Comparison of ENCODE assay signal across 9 cellular contexts in the genomic region with DNA sequence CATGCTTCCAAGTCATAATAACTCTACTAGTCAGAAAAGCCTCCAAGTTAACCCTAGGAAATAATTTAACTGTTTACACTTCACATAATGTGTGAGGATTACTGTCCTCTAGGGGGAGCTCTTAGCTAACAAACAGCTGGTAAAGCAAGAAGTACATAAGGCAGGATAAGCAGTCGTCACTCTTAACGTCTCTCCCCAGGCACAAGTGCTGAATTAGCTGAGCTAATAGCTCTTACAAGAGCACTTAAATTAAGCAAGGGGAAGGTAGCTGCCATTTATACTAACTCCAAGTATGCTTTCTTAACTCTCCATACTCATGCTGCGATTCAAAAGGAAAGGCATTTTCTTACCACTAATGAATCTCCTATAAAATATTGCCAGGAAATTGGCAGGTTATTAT.
DNase-seq lines count a peak whose midpoint lies in the region; ATAC-seq, FAIRE-seq and TF ChIP-seq lines count a peak whose summit lies in the region.
"Had no signal": no experiment of that assay in that cellular context is flagged by ENCODE, and none has a peak within 500 bp of the region (broad histone marks: within the 10 kb centered on the region; RNA-seq: fewer than 3 reads in every experiment).

No MANE protein-coding gene starts in this region.

- H3K4me3 ChIP-seq in HEK293 (ENCODE audit: low read depth, low read length) (no peak overlapping the region), kidney (ENCODE audit: low read length in 2 of 2) (no peak overlapping the region), upper lobe of right lung (no peak overlapping the region)

- POLR2A ChIA-PET in HEK293 (lab: Yijun Ruan, JAX), result interaction anchor here (0.6 kb wide), 1 partner anchor 73 kb away, joined by 3 read pairs; no protein-coding TSS in a partner anchor

- H3K4me1 ChIP-seq in HEK293 (ENCODE audit: control insufficient read depth, insufficient read depth, low read length) (no peaks in the 10 kb centered on the region), kidney (ENCODE audit: control insufficient read depth in 1 of 2, insufficient read depth in 1 of 2, low read depth in 1 of 2, low read length in 2 of 2) (no peaks in the 10 kb centered on the region), upper lobe of right lung (no peaks in the 10 kb centered on the region)

- no peaks in the 10 kb centered on the region for H3K36me3 ChIP-seq in HEK293 (ENCODE audit: control insufficient read depth in 2 of 2, insufficient read depth in 1 of 2, low read length in 2 of 2)
- H3K36me3 ChIP-seq in kidney (ENCODE audit: control insufficient read depth in 1 of 2, insufficient read depth in 2 of 2, low read length in 2 of 2), result no peaks in the 10 kb centered on the region
- no peaks in the 10 kb centered on the region for H3K36me3 ChIP-seq in upper lobe of right lung

- H3K9ac ChIP-seq in kidney (ENCODE audit: low read length in 2 of 2), result no peak overlapping the region

- CTCF ChIA-PET in HEK293 (lab: Yijun Ruan, JAX), result interaction anchor here (0.5 to 3.5 kb wide), 20 partner anchors 12 to 569 kb away, joined by 3 to 39 read pairs (median 4); no protein-coding TSS in a partner anchor

- DNase-seq in Caki2 (ENCODE audit: low read depth), result peak; percentile 39
- peak; percentile 68 for DNase-seq in NCI-H460 (ENCODE audit: extremely low read depth, low read depth)
- peak; percentile 73 for DNase-seq in amniotic epithelial cell (ENCODE audit: low read depth)
- no peak for DNase-seq in kidney
- DNase-seq in upper lobe of right lung, result no peak
- no peak for DNase-seq in activated CD8-positive, alpha-beta memory T cell treated with anti-CD3 and anti-CD28 coated beads, Interleukin-2, amount 50 U/mL, for 4 hours

- no peaks in the 10 kb centered on the region for H3K9me3 ChIP-seq in HEK293 (ENCODE audit: control insufficient read depth, insufficient read depth, low read depth, low read length)
- no peaks in the 10 kb centered on the region for H3K9me3 ChIP-seq in kidney (ENCODE audit: control insufficient read depth in 1 of 2, low read length in 2 of 2)
- H3K9me3 ChIP-seq in upper lobe of right lung, result no peaks in the 10 kb centered on the region

- in situ Hi-C loops in Caki2 (cut with HindIII; ENCODE audit: low pct_unique_long_range_greater_than_20kb, low sequenced_read_pairs), result no loop called here

- intact Hi-C loops in kidney (cut with DNase I), result no loop called here
- intact Hi-C loops in upper lobe of right lung (cut with DNase I), result loop anchor here (5.0 to 10.0 kb wide), 2 partner anchors 140 to 398 kb away; no protein-coding TSS in a partner anchor

- TF ChIP-seq CTCF in HEK293 (tag by site-specific recombination; IDR thresholded peaks at IDR 0.05) (peak; percentile 57), kidney (IDR thresholded peaks at IDR 0.05; ENCODE audit: borderline replicate concordance, extremely low read depth, insufficient read depth) (peak; percentile 59), upper lobe of right lung (IDR thresholded peaks at IDR 0.05) (peak; percentile 67)

- H3K27ac ChIP-seq in HEK293 (ENCODE audit: extremely low read depth, low read depth, low read length), result no peak overlapping the region
- H3K27ac ChIP-seq in kidney (ENCODE audit: low read depth in 2 of 2, low read length in 2 of 2), result no peak overlapping the region
- H3K27ac ChIP-seq in upper lobe of right lung, result no peak overlapping the region

- ATAC-seq in upper lobe of right lung (peak; percentile 35), GM18861 (IDR thresholded peaks at IDR 0.05; ENCODE audit: unreplicated experiment) (no peak)
- ATAC-seq: T-cell had no signal

- H3K27me3 ChIP-seq in upper lobe of right lung, result no peaks in the 10 kb centered on the region

- no peak for FAIRE-seq in kidney (lab: Jason Lieb, UNC)

TF ChIP-seq in HEK293, 187 proteins besides CTCF, POLR2A, EP300 and RAD21 (continues in another document):
- TF ChIP-seq ZSCAN30 (tag by site-specific recombination; IDR thresholded peaks at IDR 0.05) (peak; percentile 84), ZNF664 (tag by site-specific recombination; IDR thresholded peaks at IDR 0.05) (peak; percentile 93), MEIS1 (CRISPR knock-in tag; IDR thresholded peaks at IDR 0.05; ENCODE audit: borderline replicate concordance) (no peak), ZNF221 (tag by site-specific recombination; IDR thresholded peaks at IDR 0.05; ENCODE audit: borderline replicate concordance) (no peak), ZNF416 (tag by site-specific recombination; IDR thresholded peaks at IDR 0.05) (no peak), AEBP2 (tag by site-specific recombination; IDR thresholded peaks at IDR 0.05; ENCODE audit: borderline replicate concordance) (no peak), ZNF391 (tag by site-specific recombination; IDR thresholded peaks at IDR 0.05; ENCODE audit: borderline replicate concordance, low read depth) (0 out of 2 replicates have a peak, but pooled peaks have one; percentile 43), ZNF530 (tag by site-specific recombination; IDR thresholded peaks at IDR 0.05; ENCODE audit: low read depth) (no peak), ZNF660 (tag by site-specific recombination; IDR thresholded peaks at IDR 0.05) (peak; percentile 73; the same call in 1 of the 2 replicates), ZNF580 (tag by site-specific recombination; IDR thresholded peaks at IDR 0.05) (peak; percentile 68; the same call in 1 of the 2 replicates), RBAK (tag by site-specific recombination; IDR thresholded peaks at IDR 0.05) (no peak), ZNF184 (tag by site-specific recombination; IDR thresholded peaks at IDR 0.05) (no peak), SALL2 (tag by site-specific recombination; IDR thresholded peaks at IDR 0.05; ENCODE audit: borderline replicate concordance) (no peak), PBX3 (CRISPR knock-in tag; IDR thresholded peaks at IDR 0.05) (no peak), KLF10 (tag by site-specific recombination; IDR thresholded peaks at IDR 0.05) (no peak)
- TF ChIP-seq, protein P1, sequence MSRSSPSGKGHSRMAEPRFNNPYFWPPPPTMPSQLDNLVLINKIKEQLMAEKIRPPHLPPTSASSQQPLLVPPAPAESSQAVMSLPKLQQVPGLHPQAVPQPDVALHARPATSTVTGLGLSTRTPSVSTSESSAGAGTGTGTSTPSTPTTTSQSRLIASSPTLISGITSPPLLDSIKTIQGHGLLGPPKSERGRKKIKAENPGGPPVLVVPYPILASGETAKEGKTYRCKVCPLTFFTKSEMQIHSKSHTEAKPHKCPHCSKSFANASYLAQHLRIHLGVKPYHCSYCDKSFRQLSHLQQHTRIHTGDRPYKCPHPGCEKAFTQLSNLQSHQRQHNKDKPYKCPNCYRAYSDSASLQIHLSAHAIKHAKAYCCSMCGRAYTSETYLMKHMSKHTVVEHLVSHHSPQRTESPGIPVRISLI (tag by site-specific recombination; IDR thresholded peaks at IDR 0.05), result no peak
- TF ChIP-seq, protein P2, sequence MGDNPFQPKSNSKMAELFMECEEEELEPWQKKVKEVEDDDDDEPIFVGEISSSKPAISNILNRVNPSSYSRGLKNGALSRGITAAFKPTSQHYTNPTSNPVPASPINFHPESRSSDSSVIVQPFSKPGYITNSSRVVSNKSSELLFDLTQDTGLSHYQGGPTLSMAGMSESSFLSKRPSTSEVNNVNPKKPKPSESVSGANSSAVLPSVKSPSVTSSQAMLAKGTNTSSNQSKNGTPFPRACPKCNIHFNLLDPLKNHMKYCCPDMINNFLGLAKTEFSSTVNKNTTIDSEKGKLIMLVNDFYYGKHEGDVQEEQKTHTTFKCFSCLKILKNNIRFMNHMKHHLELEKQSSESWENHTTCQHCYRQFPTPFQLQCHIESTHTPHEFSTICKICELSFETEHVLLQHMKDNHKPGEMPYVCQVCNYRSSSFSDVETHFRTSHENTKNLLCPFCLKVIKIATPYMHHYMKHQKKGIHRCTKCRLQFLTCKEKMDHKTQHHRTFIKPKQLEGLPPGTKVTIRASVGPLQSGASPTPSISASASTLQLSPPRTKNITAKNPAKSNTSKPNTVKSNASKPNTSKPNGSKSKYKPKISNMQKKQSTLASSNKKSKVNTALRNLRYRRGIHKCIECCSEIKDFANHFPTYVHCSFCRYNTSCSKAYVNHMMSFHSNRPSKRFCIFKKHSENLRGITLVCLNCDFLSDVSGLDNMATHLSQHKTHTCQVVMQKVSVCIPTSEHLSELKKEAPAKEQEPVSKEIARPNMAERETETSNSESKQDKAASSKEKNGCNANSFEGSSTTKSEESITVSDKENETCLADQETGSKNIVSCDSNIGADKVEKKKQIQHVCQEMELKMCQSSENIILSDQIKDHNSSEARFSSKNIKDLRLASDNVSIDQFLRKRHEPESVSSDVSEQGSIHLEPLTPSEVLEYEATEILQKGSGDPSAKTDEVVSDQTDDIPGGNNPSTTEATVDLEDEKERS (tag by site-specific recombination; IDR thresholded peaks at IDR 0.05), result peak; percentile 80; the same call in 1 of the 2 replicates

Comparison
In these comparisons a context has a peak if more than half of its experiments do, and no peak if none do; other contexts are left out.
1. DNase-seq: peak in Caki2 (single experiment), NCI-H460 (single experiment) and amniotic epithelial cell (single experiment); none in kidney (single experiment), upper lobe of right lung (single experiment) and activated CD8-positive, alpha-beta memory T cell treated with anti-CD3 and anti-CD28 coated beads, Interleukin-2, amount 50 U/mL, for 4 hours (single experiment).
2. Peak in every context shown above with its lines, with median percentiles within 50 percentile points of each other: CTCF ChIP-seq.